ENCODE assay signal across 26 cellular contexts in genomic region chr6:116938305-116938704, GRCh38.
"Had no signal": no experiment of that assay in that cellular context is flagged by ENCODE, and none has a peak within 500 bp of the region (broad histone marks: within the 10 kb centered on the region; RNA-seq: fewer than 3 reads in every experiment).

No MANE protein-coding gene starts in this region.

- H3K9me3 ChIP-seq: stomach, suprapubic skin, testis, thoracic aorta, thyroid gland, tibial artery, tibial nerve, transverse colon, upper lobe of left lung, upper lobe of right lung, uterus, vagina had no signal

- H3K4me1 ChIP-seq: stomach, suprapubic skin, testis, thyroid gland, tibial artery, tibial nerve, transverse colon, upper lobe of left lung, upper lobe of right lung, uterus, vagina had no signal

- DNase-seq: stimulated activated CD4-positive, alpha-beta T cell treated with anti-CD3 and anti-CD28 coated beads, Interleukin-2, amount 100 ng/mL, for 48 hours; stimulated activated CD4-positive, alpha-beta T cell treated with anti-CD3 and anti-CD28 coated beads, Interleukin-4, amount 100 ng/mL, for 1 hour; stimulated activated CD4-positive, alpha-beta T cell treated with anti-CD3 and anti-CD28 coated beads, Interleukin-4, amount 100 ng/mL, for 24 hours; stimulated activated CD4-positive, alpha-beta T cell treated with anti-CD3 and anti-CD28 coated beads, Interleukin-4, amount 100 ng/mL, for 4 hours; stimulated activated CD8-positive, alpha-beta memory T cell treated with anti-CD3 and anti-CD28 coated beads, Interleukin-4, amount 100 ng/mL, for 48 hours; stimulated activated naive B cell treated with anti-CD40 and anti-IgM and Interleukin-4, amounts not matched to agents 10 μg/mL and 1 μg/mL and 100 μg/mL, for 72 hours; stimulated activated naive CD4-positive, alpha-beta T cell; stimulated activated naive CD4-positive, alpha-beta T cell treated with Interleukin-2 at 50 U/mL for 16 hours; stimulated activated naive CD8-positive, alpha-beta T cell treated with anti-CD3 and anti-CD28 coated beads, Interleukin-15, amount 100 ng/mL, for 72 hours; stimulated activated naive CD8-positive, alpha-beta T cell treated with anti-CD3 and anti-CD28 coated beads, Interleukin-15, Interleukin-2, amounts not matched to agents 100 U/mL and 50 U/mL, for 24 hours; stomach; substantia nigra; testis; thyroid gland; tibial artery; transverse colon; trophoblast cell; upper lobe of right lung; uterus had no signal

- H3K36me3 ChIP-seq: stomach, suprapubic skin, thoracic aorta, thyroid gland, tibial artery, tibial nerve, transverse colon, upper lobe of left lung, upper lobe of right lung, uterus, vagina had no signal

- H3K27me3 ChIP-seq: stomach, suprapubic skin, testis, thyroid gland, tibial artery, tibial nerve, transverse colon, upper lobe of left lung, upper lobe of right lung, uterus, vagina had no signal

- ATAC-seq: stimulated activated effector memory CD8-positive, alpha-beta T cell treated with anti-CD3 and anti-CD28 coated beads, Interleukin-12 subunit alpha, Interleukin-12 subunit beta, amount 100 ng/mL, for 72 hours; stimulated activated memory B cell treated with anti-CD40 and anti-IgM and Interleukin-4, amounts not matched to agents 10 μg/mL and 1 μg/mL and 100 μg/mL, for 72 hours; stimulated activated naive B cell treated with anti-CD40 and anti-IgM and Interleukin-4, amounts not matched to agents 10 μg/mL and 1 μg/mL and 100 μg/mL, for 72 hours; stimulated activated naive CD8-positive, alpha-beta T cell treated with anti-CD3 and anti-CD28 coated beads, Interleukin-15, amount 100 ng/mL, for 72 hours; stimulated activated naive CD8-positive, alpha-beta T cell treated with anti-CD3 and anti-CD28 coated beads, Interleukin-15, Interleukin-2, amounts not matched to agents 100 U/mL and 50 U/mL, for 24 hours; upper lobe of right lung had no signal

- H3K27ac ChIP-seq: stomach, suprapubic skin, testis, thoracic aorta, thyroid gland, tibial artery, tibial nerve, transverse colon, upper lobe of left lung, upper lobe of right lung, uterus, vagina had no signal

- H3K4me3 ChIP-seq: stomach, suprapubic skin, testis, thoracic aorta, thyroid gland, tibial artery, tibial nerve, transverse colon, upper lobe of left lung, upper lobe of right lung, uterus, vagina had no signal
